1 cellular context compared by ENCODE assay signal in genomic region chr3:10707089-10707983, GRCh38.
TF ChIP-seq lines count a peak whose summit lies in the region.

No MANE protein-coding gene starts in this region.

TF ChIP-seq in GM23338, 12 proteins besides CTCF, POLR2A, EP300 and RAD21 (continued from another document):
- no peak for TF ChIP-seq ZNF462 (CRISPR knock-in tag; IDR thresholded peaks at IDR 0.05)
- TF ChIP-seq ZNF114 (CRISPR knock-in tag; IDR thresholded peaks at IDR 0.05), result no peak
- no peak for TF ChIP-seq EZH2 (IDR thresholded peaks at IDR 0.05; ENCODE audit: low read depth, unreplicated experiment)
- TF ChIP-seq, protein P1, sequence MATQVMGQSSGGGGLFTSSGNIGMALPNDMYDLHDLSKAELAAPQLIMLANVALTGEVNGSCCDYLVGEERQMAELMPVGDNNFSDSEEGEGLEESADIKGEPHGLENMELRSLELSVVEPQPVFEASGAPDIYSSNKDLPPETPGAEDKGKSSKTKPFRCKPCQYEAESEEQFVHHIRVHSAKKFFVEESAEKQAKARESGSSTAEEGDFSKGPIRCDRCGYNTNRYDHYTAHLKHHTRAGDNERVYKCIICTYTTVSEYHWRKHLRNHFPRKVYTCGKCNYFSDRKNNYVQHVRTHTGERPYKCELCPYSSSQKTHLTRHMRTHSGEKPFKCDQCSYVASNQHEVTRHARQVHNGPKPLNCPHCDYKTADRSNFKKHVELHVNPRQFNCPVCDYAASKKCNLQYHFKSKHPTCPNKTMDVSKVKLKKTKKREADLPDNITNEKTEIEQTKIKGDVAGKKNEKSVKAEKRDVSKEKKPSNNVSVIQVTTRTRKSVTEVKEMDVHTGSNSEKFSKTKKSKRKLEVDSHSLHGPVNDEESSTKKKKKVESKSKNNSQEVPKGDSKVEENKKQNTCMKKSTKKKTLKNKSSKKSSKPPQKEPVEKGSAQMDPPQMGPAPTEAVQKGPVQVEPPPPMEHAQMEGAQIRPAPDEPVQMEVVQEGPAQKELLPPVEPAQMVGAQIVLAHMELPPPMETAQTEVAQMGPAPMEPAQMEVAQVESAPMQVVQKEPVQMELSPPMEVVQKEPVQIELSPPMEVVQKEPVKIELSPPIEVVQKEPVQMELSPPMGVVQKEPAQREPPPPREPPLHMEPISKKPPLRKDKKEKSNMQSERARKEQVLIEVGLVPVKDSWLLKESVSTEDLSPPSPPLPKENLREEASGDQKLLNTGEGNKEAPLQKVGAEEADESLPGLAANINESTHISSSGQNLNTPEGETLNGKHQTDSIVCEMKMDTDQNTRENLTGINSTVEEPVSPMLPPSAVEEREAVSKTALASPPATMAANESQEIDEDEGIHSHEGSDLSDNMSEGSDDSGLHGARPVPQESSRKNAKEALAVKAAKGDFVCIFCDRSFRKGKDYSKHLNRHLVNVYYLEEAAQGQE (IDR thresholded peaks at IDR 0.05; ENCODE audit: unreplicated experiment), result no peak
- no peak for TF ChIP-seq ZNF331 (CRISPR knock-in tag; IDR thresholded peaks at IDR 0.05; ENCODE audit: low read depth)
- TF ChIP-seq, protein P2, sequence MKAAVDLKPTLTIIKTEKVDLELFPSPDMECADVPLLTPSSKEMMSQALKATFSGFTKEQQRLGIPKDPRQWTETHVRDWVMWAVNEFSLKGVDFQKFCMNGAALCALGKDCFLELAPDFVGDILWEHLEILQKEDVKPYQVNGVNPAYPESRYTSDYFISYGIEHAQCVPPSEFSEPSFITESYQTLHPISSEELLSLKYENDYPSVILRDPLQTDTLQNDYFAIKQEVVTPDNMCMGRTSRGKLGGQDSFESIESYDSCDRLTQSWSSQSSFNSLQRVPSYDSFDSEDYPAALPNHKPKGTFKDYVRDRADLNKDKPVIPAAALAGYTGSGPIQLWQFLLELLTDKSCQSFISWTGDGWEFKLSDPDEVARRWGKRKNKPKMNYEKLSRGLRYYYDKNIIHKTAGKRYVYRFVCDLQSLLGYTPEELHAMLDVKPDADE (IDR thresholded peaks at IDR 0.05), result no peak
- TF ChIP-seq POLR2AphosphoS5 (IDR thresholded peaks at IDR 0.05; ENCODE audit: low read depth), result no peak
- TF ChIP-seq EZH2phosphoT487 (IDR thresholded peaks at IDR 0.05; ENCODE audit: unreplicated experiment), result no peak
